26 cellular contexts compared by ENCODE assay signal in genomic region chr20:20785226-20785625, GRCh38.
"Had no signal": no experiment of that assay in that cellular context is flagged by ENCODE, and none has a peak within 500 bp of the region (broad histone marks: within the 10 kb centered on the region; RNA-seq: fewer than 3 reads in every experiment).

No MANE protein-coding gene starts in this region.

- ATAC-seq: foreskin keratinocyte; gastroesophageal sphincter; heart right ventricle; left cardiac atrium; left lung; mucosa of descending colon; naive thymus-derived CD4-positive, alpha-beta T cell; sciatic nerve; stimulated activated naive CD8-positive, alpha-beta T cell treated with anti-CD3 and anti-CD28 coated beads, Interleukin-15, Interleukin-2, amounts not matched to agents 100 U/mL and 50 U/mL, for 24 hours had no signal

- H3K27ac Mint-ChIP-seq: mesothelial cell of epicardium; naive thymus-derived CD4-positive, alpha-beta T cell; nephron; neural progenitor cell; stimulated activated effector memory CD8-positive, alpha-beta T cell treated with anti-CD3 and anti-CD28 coated beads, Interleukin-12 subunit alpha, Interleukin-12 subunit beta, amount 100 ng/mL, for 72 hours had no signal

- H3K4me3 Mint-ChIP-seq: mesothelial cell of epicardium; naive thymus-derived CD4-positive, alpha-beta T cell; nephron; neural progenitor cell; stimulated activated effector memory CD8-positive, alpha-beta T cell treated with anti-CD3 and anti-CD28 coated beads, Interleukin-12 subunit alpha, Interleukin-12 subunit beta, amount 100 ng/mL, for 72 hours had no signal

- H3K36me3 Mint-ChIP-seq: mesothelial cell of epicardium; stimulated activated effector memory CD8-positive, alpha-beta T cell treated with anti-CD3 and anti-CD28 coated beads, Interleukin-12 subunit alpha, Interleukin-12 subunit beta, amount 100 ng/mL, for 72 hours had no signal

- H3K4me1 Mint-ChIP-seq: stimulated activated effector memory CD8-positive, alpha-beta T cell treated with anti-CD3 and anti-CD28 coated beads, Interleukin-12 subunit alpha, Interleukin-12 subunit beta, amount 100 ng/mL, for 72 hours had no signal

- DNase-seq: colonic mucosa; dermis blood vessel endothelial cell; effector memory CD4-positive, alpha-beta T cell; foreskin keratinocyte; heart right ventricle; hippocampal formation; left cardiac atrium; left lung; mesenchymal stem cell; mucosa of descending colon; naive thymus-derived CD4-positive, alpha-beta T cell; nucleus accumbens; stimulated activated CD4-positive, alpha-beta T cell treated with anti-CD3 and anti-CD28 coated beads, Interleukin-12 subunit alpha, Interleukin-12 subunit beta, amount 100 ng/mL, for 4 hours; stimulated activated CD4-positive, alpha-beta T cell treated with anti-CD3 and anti-CD28 coated beads, Interleukin-1b, Interleukin-23, amount 100 ng/mL, for 48 hours; stimulated activated CD4-positive, alpha-beta T cell treated with anti-CD3 and anti-CD28 coated beads, Interleukin-4, amount 100 ng/mL, for 1 hour; stimulated activated naive CD8-positive, alpha-beta T cell treated with anti-CD3 and anti-CD28 coated beads, Interleukin-15, Interleukin-2, amounts not matched to agents 100 U/mL and 50 U/mL, for 24 hours; substantia nigra; testis; tibial artery; upper lobe of left lung had no signal
